8 cellular contexts compared by ENCODE assay signal in the genomic region with DNA sequence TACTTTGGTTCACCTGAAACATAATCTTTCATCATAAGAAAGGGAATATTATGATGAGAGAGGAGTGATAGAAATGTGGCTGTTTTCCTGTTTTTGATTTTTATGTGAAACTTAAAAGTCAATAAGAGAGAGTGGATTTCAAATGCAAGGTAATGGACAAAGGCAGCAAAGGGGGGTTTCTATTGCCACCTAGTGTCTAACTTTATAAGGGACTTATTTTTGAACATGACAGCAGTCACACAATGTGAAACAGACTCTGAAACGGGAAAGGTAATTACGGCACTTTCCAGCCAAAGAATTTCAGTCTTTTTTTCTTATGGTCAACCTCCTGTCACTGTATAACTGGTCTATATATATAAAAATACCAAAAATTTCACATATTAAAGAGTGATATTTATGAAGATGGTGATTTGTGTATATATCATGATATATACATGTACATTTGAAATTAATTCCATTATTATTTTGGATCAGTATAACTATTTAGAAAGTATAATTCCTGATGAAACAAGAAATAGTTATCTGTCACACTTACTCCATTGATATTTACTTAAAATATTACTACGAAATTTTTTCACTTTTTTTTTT.
DNase-seq lines count a peak whose midpoint lies in the region; ATAC-seq and TF ChIP-seq lines count a peak whose summit lies in the region.

No MANE protein-coding gene starts in this region.

- peaks cover 13% of the 10 kb centered on the region for H3K27me3 Mint-ChIP-seq in activated T-helper 2 cell treated with anti-CD3 and anti-CD28 coated beads, Interferon-gamma antibody, Interleukin-2, Interleukin-4, amounts not matched to agents 10 μg/mL and 5 μg/mL and 100 μg/mL, durations not matched to agents 14 hours and 24 hours and 36 hours (ENCODE audit: low read depth)

- no peaks in the 10 kb centered on the region for H3K27me3 ChIP-seq in right cardiac atrium (ENCODE audit: control insufficient read depth, insufficient read depth)
- H3K27me3 ChIP-seq in testis = no peaks in the 10 kb centered on the region

- no peaks in the 10 kb centered on the region for H3K36me3 ChIP-seq in testis (ENCODE audit: low read depth, missing control alignments)

- intact Hi-C loops in right cardiac atrium (cut with DNase I) (loop anchor here in 3 of 4 donors (5.0 to 10.0 kb wide), 3 partner anchors 642 to 652 kb away; no protein-coding TSS in a partner anchor), testis (cut with DNase I; ENCODE audit: low total_unique reads) (no loop called here)
- intact Hi-C loops in activated T-helper 2 cell treated with anti-CD3 and anti-CD28 coated beads, Interferon-gamma antibody, Interleukin-2, Interleukin-4, amounts not matched to agents 10 μg/mL and 5 μg/mL and 100 μg/mL, durations not matched to agents 14 hours and 24 hours and 36 hours (cut with micrococcal nuclease) = no loop called here

- H3K27ac ChIP-seq in VCaP (no peak overlapping the region), right cardiac atrium (ENCODE audit: low read length) (no peak overlapping the region), testis (no peak overlapping the region)

- no peak overlapping the region for H3K4me3 Mint-ChIP-seq in activated T-helper 2 cell treated with anti-CD3 and anti-CD28 coated beads, Interferon-gamma antibody, Interleukin-2, Interleukin-4, amounts not matched to agents 10 μg/mL and 5 μg/mL and 100 μg/mL, durations not matched to agents 14 hours and 24 hours and 36 hours (ENCODE audit: low read depth)

- H3K4me3 ChIP-seq in AG09309 (ENCODE audit: control insufficient read depth, low read depth, low read length) = no peak overlapping the region
- no peak overlapping the region for H3K4me3 ChIP-seq in right cardiac atrium (ENCODE audit: low read length)
- H3K4me3 ChIP-seq in testis = no peak overlapping the region

- DNase-seq in AG09309 (ENCODE audit: low read depth) (no peak), NCI-H1417 (lab: John Stamatoyannopoulos, UW) (peak in 2 of 3 experiments; percentile 52 to 87), right cardiac atrium (no peak), testis (no peak)
- DNase-seq in activated T-helper 2 cell treated with anti-CD3 and anti-CD28 coated beads, Interferon-gamma antibody, Interleukin-2, Interleukin-4, amounts not matched to agents 10 μg/mL and 5 μg/mL and 100 μg/mL, durations not matched to agents 14 hours and 24 hours and 36 hours (ENCODE audit: low spot score) = no peak

- H3K4me1 Mint-ChIP-seq in activated T-helper 2 cell treated with anti-CD3 and anti-CD28 coated beads, Interferon-gamma antibody, Interleukin-2, Interleukin-4, amounts not matched to agents 10 μg/mL and 5 μg/mL and 100 μg/mL, durations not matched to agents 14 hours and 24 hours and 36 hours (ENCODE audit: low read depth) = no peaks in the 10 kb centered on the region

- WGBS in right cardiac atrium = 14% methylated on average over 3 of the region's 3 CpGs
- 36 to 37% methylated on average over 3 of the region's 3 CpGs for WGBS in testis, 2 donors

- H3K36me3 Mint-ChIP-seq in activated T-helper 2 cell treated with anti-CD3 and anti-CD28 coated beads, Interferon-gamma antibody, Interleukin-2, Interleukin-4, amounts not matched to agents 10 μg/mL and 5 μg/mL and 100 μg/mL, durations not matched to agents 14 hours and 24 hours and 36 hours (ENCODE audit: low read depth) = no peaks in the 10 kb centered on the region

- H3K9me3 ChIP-seq in right cardiac atrium (ENCODE audit: control insufficient read depth, low read length) (no peaks in the 10 kb centered on the region), testis (no peaks in the 10 kb centered on the region)

- no peak for TF ChIP-seq POLR2A in testis (IDR thresholded peaks at IDR 0.05)

- H3K9me3 Mint-ChIP-seq in activated T-helper 2 cell treated with anti-CD3 and anti-CD28 coated beads, Interferon-gamma antibody, Interleukin-2, Interleukin-4, amounts not matched to agents 10 μg/mL and 5 μg/mL and 100 μg/mL, durations not matched to agents 14 hours and 24 hours and 36 hours = no peaks in the 10 kb centered on the region

- H3K4me1 ChIP-seq in right cardiac atrium (ENCODE audit: control insufficient read depth, insufficient read depth, low read length) = no peaks in the 10 kb centered on the region
- no peaks in the 10 kb centered on the region for H3K4me1 ChIP-seq in testis

- peak; percentile 65 for TF ChIP-seq CTCF in AG09309 (IDR thresholded peaks at IDR 0.05; ENCODE audit: control insufficient read depth, insufficient read depth, low read depth, low read length, missing control alignments)
- TF ChIP-seq CTCF in VCaP (conservative IDR thresholded peaks at IDR 0.05) = peak; percentile 90
- peak in 2 of 3 experiments; percentile 52 to 64 for TF ChIP-seq CTCF in testis (IDR thresholded peaks at IDR 0.05)

- peak; percentile 90 for ATAC-seq in GM18511 (IDR thresholded peaks at IDR 0.05; ENCODE audit: unreplicated experiment)
- ATAC-seq in HG02884 (IDR thresholded peaks at IDR 0.05; ENCODE audit: unreplicated experiment) = peak; percentile 96
- ATAC-seq in right cardiac atrium = peak; percentile 72 to 82

- no peak overlapping the region for H3K27ac Mint-ChIP-seq in activated T-helper 2 cell treated with anti-CD3 and anti-CD28 coated beads, Interferon-gamma antibody, Interleukin-2, Interleukin-4, amounts not matched to agents 10 μg/mL and 5 μg/mL and 100 μg/mL, durations not matched to agents 14 hours and 24 hours and 36 hours

Comparison
In these comparisons a context has a peak if more than half of its experiments do, and no peak if none do; other contexts are left out.
1. DNase-seq: peak in NCI-H1417 (2 of 3); none in AG09309 (single experiment), right cardiac atrium (0 of 3), testis (single experiment) and activated T-helper 2 cell treated with anti-CD3 and anti-CD28 coated beads, Interferon-gamma antibody, Interleukin-2, Interleukin-4, amounts not matched to agents 10 μg/mL and 5 μg/mL and 100 μg/mL, durations not matched to agents 14 hours and 24 hours and 36 hours (single experiment).
2. intact Hi-C loops: an anchor here in right cardiac atrium (5.0 to 10.0 kb wide); none called in testis and activated T-helper 2 cell treated with anti-CD3 and anti-CD28 coated beads, Interferon-gamma antibody, Interleukin-2, Interleukin-4, amounts not matched to agents 10 μg/mL and 5 μg/mL and 100 μg/mL, durations not matched to agents 14 hours and 24 hours and 36 hours.
3. Peak in every context shown above with its lines, with median percentiles within 50 percentile points of each other: CTCF ChIP-seq and ATAC-seq.